18 cellular contexts compared by ENCODE assay signal in genomic region chr19:40724315-40724714, GRCh38. TPM values are rescaled to one million over a fixed set of nuclear protein-coding genes. Genes with fewer than 3 reads are reported as not detected.
A peak's percentile ranks its signal among the peaks of the same experiment; 100 is the strongest.
DNase-seq lines count a peak whose midpoint lies in the region; ATAC-seq and TF ChIP-seq lines count a peak whose summit lies in the region.
"Had no signal": no experiment of that assay in that cellular context is flagged by ENCODE, and none has a peak within 500 bp of the region (broad histone marks: within the 10 kb centered on the region; RNA-seq: fewer than 3 reads in every experiment).

No MANE protein-coding gene starts in this region.

- no peaks in the 10 kb centered on the region for H3K9me3 ChIP-seq in right cardiac atrium (ENCODE audit: control insufficient read depth, low read length)
- H3K9me3 ChIP-seq in heart right ventricle = peaks cover 0 to 8% (median 0%) of the 10 kb centered on the region in 11 donors
- H3K9me3 ChIP-seq in upper lobe of left lung = no peaks in the 10 kb centered on the region

- POLR2A ChIA-PET in activated CD4-positive, alpha-beta T cell treated with anti-CD3 and anti-CD28 coated beads, Interleukin-2, amount 10 ng/mL, durations not matched to agents 7 days and 5 days (lab: Charles Lee) = no interaction called here

- H3K27ac Mint-ChIP-seq in activated CD4-positive, alpha-beta T cell treated with anti-CD3 and anti-CD28 coated beads, Interleukin-2, amount 10 ng/mL, durations not matched to agents 7 days and 5 days = peak overlapping the region; percentile 73
- H3K27ac Mint-ChIP-seq: B cell, HFFc6 had no signal

- peaks cover 44% of the 10 kb centered on the region for H3K36me3 Mint-ChIP-seq in activated CD4-positive, alpha-beta T cell treated with anti-CD3 and anti-CD28 coated beads, Interleukin-2, amount 10 ng/mL, durations not matched to agents 7 days and 5 days (ENCODE audit: low read depth)

- H3K4me1 Mint-ChIP-seq in activated CD4-positive, alpha-beta T cell treated with anti-CD3 and anti-CD28 coated beads, Interleukin-2, amount 10 ng/mL, durations not matched to agents 7 days and 5 days = peaks cover 30% of the 10 kb centered on the region

- H3K4me3 Mint-ChIP-seq in activated CD4-positive, alpha-beta T cell treated with anti-CD3 and anti-CD28 coated beads, Interleukin-2, amount 10 ng/mL, durations not matched to agents 7 days and 5 days = no peak overlapping the region
- H3K4me3 Mint-ChIP-seq: B cell, HFFc6 had no signal

- no peak for ATAC-seq in right cardiac atrium
- no peak for ATAC-seq in heart right ventricle
- no peak for ATAC-seq in upper lobe of left lung (ENCODE audit: low FRiP score in 2 of 2)

- H3K27me3 Mint-ChIP-seq in activated CD4-positive, alpha-beta T cell treated with anti-CD3 and anti-CD28 coated beads, Interleukin-2, amount 10 ng/mL, durations not matched to agents 7 days and 5 days = no peaks in the 10 kb centered on the region
- H3K27me3 Mint-ChIP-seq: B cell had no signal

- no peaks in the 10 kb centered on the region for H3K9me3 Mint-ChIP-seq in activated CD4-positive, alpha-beta T cell treated with anti-CD3 and anti-CD28 coated beads, Interleukin-2, amount 10 ng/mL, durations not matched to agents 7 days and 5 days
- H3K9me3 Mint-ChIP-seq: HFFc6 had no signal

- peaks cover 0 to 75% (median 28%) of the 10 kb centered on the region in 9 donors for H3K36me3 ChIP-seq in heart right ventricle
- peaks cover 35 to 72% (median 51%) of the 10 kb centered on the region in 4 donors for H3K36me3 ChIP-seq in upper lobe of left lung

- no peak overlapping the region for H3K4me3 ChIP-seq in right cardiac atrium (ENCODE audit: low read length)
- no peak overlapping the region for H3K4me3 ChIP-seq in heart right ventricle
- peak overlapping the region; percentile 21 for H3K4me3 ChIP-seq in coronary artery
- H3K4me3 ChIP-seq in upper lobe of left lung = no peak overlapping the region

- intact Hi-C loops in right cardiac atrium (cut with DNase I) (no loop called here), heart right ventricle (cut with DNase I) (no loop called here)

- H3K27ac ChIP-seq in right cardiac atrium (ENCODE audit: low read length) = peak overlapping the region; percentile 39
- H3K27ac ChIP-seq in heart right ventricle = no peak overlapping the region
- peak overlapping the region in 1 of 2 donors; percentile 21 for H3K27ac ChIP-seq in coronary artery
- H3K27ac ChIP-seq in upper lobe of left lung = peak overlapping the region in 3 of 4 donors; percentile 24 to 59 (median 35)

- 98% methylated on average over 4 of the region's 4 CpGs for WGBS in right cardiac atrium
- 96 to 97% methylated on average over 4 of the region's 4 CpGs for WGBS in heart right ventricle, 2 donors
- 86 to 93% methylated on average over 4 of the region's 4 CpGs for WGBS in upper lobe of left lung, 2 donors

- TF ChIP-seq EP300 in upper lobe of left lung (IDR thresholded peaks at IDR 0.05) = no peak

- H3K4me1 ChIP-seq in right cardiac atrium (ENCODE audit: control insufficient read depth, insufficient read depth, low read length) (peaks cover 18% of the 10 kb centered on the region), heart right ventricle (peaks cover 16 to 40% (median 34%) of the 10 kb centered on the region in 9 donors), upper lobe of left lung (peaks cover 47 to 54% (median 48%) of the 10 kb centered on the region in 4 donors)

- no peak for TF ChIP-seq POLR2A in upper lobe of left lung (IDR thresholded peaks at IDR 0.05)

- CTCF ChIA-PET in activated CD4-positive, alpha-beta T cell treated with anti-CD3 and anti-CD28 coated beads, Interleukin-2, amount 10 ng/mL, durations not matched to agents 7 days and 5 days (lab: Charles Lee) = interaction anchor here (1.3 kb wide), 1 partner anchor 83 kb away, joined by 3 read pairs; no protein-coding TSS in a partner anchor

- no peak for DNase-seq in activated CD4-positive, alpha-beta T cell treated with anti-CD3 and anti-CD28 coated beads, Interleukin-2, amount 10 ng/mL, durations not matched to agents 7 days and 5 days
- no peak for DNase-seq in activated CD4-positive, alpha-beta T cell treated with anti-CD3 and anti-CD28 coated beads, Interleukin-2, amount 50 U/mL, for 1 hour
- no peak for DNase-seq in right cardiac atrium
- no peak for DNase-seq in heart right ventricle
- no peak for DNase-seq in coronary artery (ENCODE audit: low spot score)
- DNase-seq in upper lobe of left lung = no peak
- no peak for DNase-seq in NCI-H187 (lab: John Stamatoyannopoulos, UW)
- no peak for DNase-seq in hippocampal formation (lab: John Stamatoyannopoulos, UW)
- DNase-seq: DMS 273 treated with DMSO at 0.1 percent for 48 hours, HFFc6, NCI-H1092 treated with DMSO at 0.1 percent for 48 hours, NCI-H1694, NCI-H2107, NCI-H2227 treated with DMSO at 0.1 percent for 48 hours, NCI-H510A treated with DMSO at 0.1 percent for 48 hours, NCI-H82, OCI-M1 had no signal

- TF ChIP-seq CTCF in heart right ventricle (IDR thresholded peaks at IDR 0.05) (no peak), coronary artery (IDR thresholded peaks at IDR 0.05) (no peak), upper lobe of left lung (IDR thresholded peaks at IDR 0.05) (no peak)

- no peaks in the 10 kb centered on the region for H3K27me3 ChIP-seq in right cardiac atrium (ENCODE audit: control insufficient read depth, insufficient read depth)
- no peaks in the 10 kb centered on the region for H3K27me3 ChIP-seq in heart right ventricle
- H3K27me3 ChIP-seq in upper lobe of left lung = no peaks in the 10 kb centered on the region

RNA-seq across cellular contexts. Expression of gene ITPKC, which starts 7.4 kb away (rescaled TPM):
- total RNA-seq in activated CD4-positive, alpha-beta T cell treated with anti-CD3 and anti-CD28 coated beads, Interleukin-2, amount 10 ng/mL, durations not matched to agents 7 days and 5 days = 1 to 10 TPM; 4.8 TPM
- total RNA-seq in right cardiac atrium (10 to 100 TPM in 2 of 4 donors, 1 to 10 TPM in 2; 7.6 to 15.8 (median 10.8) TPM), heart right ventricle (10 to 100 TPM in 3 of 10 donors, 1 to 10 TPM in 7; 6.2 to 15.3 (median 9.1) TPM), upper lobe of left lung (10 to 100 TPM; 38.4 to 76.0 (median 55.2) TPM)
- polyA plus RNA-seq in right cardiac atrium (13.4 TPM), heart right ventricle (10 to 100 TPM; 16.8 to 17.3 TPM)

RNA-seq across cellular contexts. Expression of gene COQ8B, which starts 7.6 kb away (rescaled TPM):
- total RNA-seq in activated CD4-positive, alpha-beta T cell treated with anti-CD3 and anti-CD28 coated beads, Interleukin-2, amount 10 ng/mL, durations not matched to agents 7 days and 5 days = 10 to 100 TPM; 23.4 to 33.5 TPM
- total RNA-seq in right cardiac atrium (10 to 100 TPM; 22.8 to 34.0 (median 29.0) TPM), heart right ventricle (10 to 100 TPM; 17.9 to 34.3 (median 27.3) TPM), upper lobe of left lung (100 to 1,000 TPM in 2 of 6 donors, 10 to 100 TPM in 4; 46.2 to 142 (median 65.4) TPM)
- polyA plus RNA-seq in right cardiac atrium (23.8 TPM), heart right ventricle (10 to 100 TPM; 26.3 to 34.4 TPM)

RNA-seq across cellular contexts. Expression of gene ACTMAP, which starts 26.0 kb away (rescaled TPM):
- 10 to 100 TPM; 17.5 to 19.8 TPM for total RNA-seq in activated CD4-positive, alpha-beta T cell treated with anti-CD3 and anti-CD28 coated beads, Interleukin-2, amount 10 ng/mL, durations not matched to agents 7 days and 5 days
- total RNA-seq in right cardiac atrium (1 to 10 TPM; 4.5 to 6.1 (median 5.1) TPM), heart right ventricle (10 to 100 TPM in 2 of 10 donors, 1 to 10 TPM in 8; 5.3 to 11.4 (median 8.4) TPM), upper lobe of left lung (10 to 100 TPM; 16.0 to 28.4 (median 21.5) TPM)
- polyA plus RNA-seq in right cardiac atrium (5.1 TPM), heart right ventricle (10 to 100 TPM in 1 of 2 donors, 1 to 10 TPM in 1; 3.6 to 12.8 TPM)

RNA-seq across cellular contexts. Expression of gene SNRPA, which starts 26.7 kb away (rescaled TPM):
- 100 to 1,000 TPM; 149 to 182 TPM for total RNA-seq in activated CD4-positive, alpha-beta T cell treated with anti-CD3 and anti-CD28 coated beads, Interleukin-2, amount 10 ng/mL, durations not matched to agents 7 days and 5 days
- total RNA-seq in right cardiac atrium (10 to 100 TPM; 32.3 to 44.9 (median 39.5) TPM), heart right ventricle (10 to 100 TPM; 24.0 to 40.6 (median 34.4) TPM), upper lobe of left lung (10 to 100 TPM; 32.4 to 90.1 (median 55.3) TPM)
- polyA plus RNA-seq in right cardiac atrium (27.0 TPM), heart right ventricle (10 to 100 TPM; 35.3 to 36.7 TPM)

RNA-seq across cellular contexts. Expression of gene NUMBL, which starts 33.9 kb away (rescaled TPM):
- total RNA-seq in activated CD4-positive, alpha-beta T cell treated with anti-CD3 and anti-CD28 coated beads, Interleukin-2, amount 10 ng/mL, durations not matched to agents 7 days and 5 days = 1 to 10 TPM; 5.7 to 7.3 TPM
- total RNA-seq in right cardiac atrium = 10 to 100 TPM; 18.6 to 22.9 (median 20.4) TPM
- polyA plus RNA-seq in right cardiac atrium = 12.4 TPM
- 10 to 100 TPM in 5 of 10 donors, 1 to 10 TPM in 5; 7.1 to 15.3 (median 10.0) TPM for total RNA-seq in heart right ventricle
- polyA plus RNA-seq in heart right ventricle = 10 to 100 TPM; 11.2 to 14.0 TPM
- 100 to 1,000 TPM in 1 of 6 donors, 10 to 100 TPM in 5; 18.0 to 133 (median 23.8) TPM for total RNA-seq in upper lobe of left lung

Comparison
In these comparisons a context has a peak if more than half of its experiments do, and no peak if none do; other contexts are left out.
1. H3K27ac ChIP-seq: peak in right cardiac atrium (single experiment) and upper lobe of left lung (3 of 4); none in heart right ventricle (0 of 10).